1 cellular context compared by ENCODE assay signal in genomic region chr5:1746371-1747078, GRCh38.
TF ChIP-seq lines count a peak whose summit lies in the region.

No MANE protein-coding gene starts in this region.

TF ChIP-seq in H1, 55 proteins besides CTCF, POLR2A, EP300 and RAD21 (continued from another document):
- TF ChIP-seq USF2 (IDR thresholded peaks at IDR 0.05; ENCODE audit: low read length): no peak
- no peak for TF ChIP-seq CHD7 (IDR thresholded peaks at IDR 0.05; ENCODE audit: insufficient replicate concordance, low read length)
- no peak for TF ChIP-seq BACH1 (IDR thresholded peaks at IDR 0.05; ENCODE audit: low read length)
- no peak for TF ChIP-seq CTBP2 (IDR thresholded peaks at IDR 0.05; ENCODE audit: borderline replicate concordance, insufficient read depth, insufficient read length, low read length)
- no peak for TF ChIP-seq NRF1 (IDR thresholded peaks at IDR 0.05; ENCODE audit: low read depth, low read length)
- TF ChIP-seq CREB1 (IDR thresholded peaks at IDR 0.05): no peak
